In the genomic region with DNA sequence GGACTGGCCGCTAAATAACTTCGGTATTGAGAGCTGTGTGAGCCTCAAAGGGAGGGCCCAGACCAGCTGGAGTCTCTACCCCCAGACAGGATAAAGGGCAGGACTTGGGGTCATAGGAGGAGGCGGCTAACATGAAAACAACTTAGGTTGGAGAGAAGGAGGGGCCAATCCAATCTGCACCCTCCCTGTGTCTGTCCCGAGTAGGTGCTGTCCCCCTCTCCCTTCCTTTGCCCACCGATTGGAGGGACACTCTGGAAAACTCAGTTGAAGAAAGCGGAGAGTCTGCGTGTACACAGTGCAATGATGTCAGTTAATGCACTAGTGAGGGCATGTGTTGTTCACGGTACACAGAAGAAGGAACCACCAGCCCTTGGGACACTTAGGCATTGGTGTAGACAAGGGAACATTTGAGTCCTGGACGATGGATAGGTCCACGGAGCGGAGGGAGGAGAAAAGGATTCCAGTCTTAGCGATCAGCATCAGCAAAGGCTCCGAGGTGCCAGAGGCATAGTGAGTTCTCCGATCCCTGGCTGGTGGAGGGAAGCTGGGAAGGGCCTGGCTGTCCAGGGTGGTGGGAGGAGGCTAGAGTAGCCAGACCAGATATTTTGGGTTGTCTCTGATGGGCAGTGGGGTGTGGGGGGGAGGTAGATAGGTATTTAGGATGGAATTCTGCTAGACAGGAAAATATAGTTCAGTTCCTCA, we compare ENCODE assay signal across 7 cellular contexts. TPM values are rescaled to one million over a fixed set of nuclear protein-coding genes. Genes with fewer than 3 reads are reported as not detected.
DNase-seq lines count a peak whose midpoint lies in the region; ATAC-seq and TF ChIP-seq lines count a peak whose summit lies in the region.

No MANE protein-coding gene starts in this region.

- H3K23me2 ChIP-seq in H9 (ENCODE audit: insufficient read length, low read depth, low read length, poor library complexity, severe bottlenecking) = peaks cover 16% of the 10 kb centered on the region

- H4K91ac ChIP-seq in H9 (ENCODE audit: insufficient read length, low read depth, low read length) = no peak overlapping the region

- H3K4me1 Mint-ChIP-seq in H9 = peaks cover 35 to 53% of the 10 kb centered on the region in 2 experiments
- H3K4me1 Mint-ChIP-seq in activated CD4-positive, alpha-beta memory T cell treated with anti-CD3 and anti-CD28 coated beads, Interleukin-2, amount 10 ng/mL, durations not matched to agents 7 days and 5 days = peaks cover 58% of the 10 kb centered on the region
- peaks cover 35 to 49% of the 10 kb centered on the region in 2 donors for H3K4me1 Mint-ChIP-seq in stimulated activated naive B cell treated with anti-CD40 and anti-IgM and Interleukin-4, amounts not matched to agents 10 μg/mL and 1 μg/mL and 100 μg/mL, for 72 hours

- H2BK5ac ChIP-seq in H9 (ENCODE audit: insufficient read length, low read length) = no peak overlapping the region

- H3K27me3 ChIP-seq in H9 (ENCODE audit: insufficient read depth, low read length) = peaks cover 63% of the 10 kb centered on the region
- H3K27me3 ChIP-seq in right cardiac atrium (ENCODE audit: control insufficient read depth, insufficient read depth) = no peaks in the 10 kb centered on the region

- no peak for TF ChIP-seq CTCF in H9 (conservative IDR thresholded peaks at IDR 0.05)

- no peak overlapping the region for H2BK120ac ChIP-seq in H9 (ENCODE audit: low read depth, low read length, poor library complexity, severe bottlenecking)

- no peak overlapping the region for H3K23ac ChIP-seq in H9 (ENCODE audit: insufficient read length, low read depth, low read length)

- H2BK15ac ChIP-seq in H9 (ENCODE audit: low read depth, low read length) = no peak overlapping the region

- H3K14ac ChIP-seq in H9 (ENCODE audit: insufficient read depth, low read length) = no peak overlapping the region

- H3T11ph ChIP-seq in H9 (ENCODE audit: low read length) = no peak overlapping the region

- POLR2A ChIA-PET in activated CD4-positive, alpha-beta memory T cell treated with anti-CD3 and anti-CD28 coated beads, Interleukin-2, amount 10 ng/mL, durations not matched to agents 7 days and 5 days (lab: Charles Lee) = interaction anchor here (0.7 to 13.2 kb wide), 5 partner anchors 8 to 187 kb away, joined by 3 to 204 read pairs (median 5); a partner anchor contains a TSS

- no peak overlapping the region for H2AK5ac ChIP-seq in H9 (ENCODE audit: insufficient read length, low read length)

- no peak for DNase-seq in H9
- no peak for DNase-seq in activated CD4-positive, alpha-beta memory T cell treated with anti-CD3 and anti-CD28 coated beads, Interleukin-2, amount 10 ng/mL, durations not matched to agents 7 days and 5 days
- DNase-seq in right cardiac atrium = peak in 2 of 3 donors; percentile 38 to 44
- DNase-seq in stimulated activated naive B cell treated with anti-CD40 and anti-IgM and Interleukin-4, amounts not matched to agents 10 μg/mL and 1 μg/mL and 100 μg/mL, for 72 hours = no peak
- DNase-seq in NCI-H1048 (lab: John Stamatoyannopoulos, UW) = no peak
- no peak for DNase-seq in RKO (ENCODE audit: low spot score)

- ATAC-seq in right cardiac atrium = peak in 1 of 2 donors; percentile 19
- ATAC-seq in stimulated activated naive B cell treated with anti-CD40 and anti-IgM and Interleukin-4, amounts not matched to agents 10 μg/mL and 1 μg/mL and 100 μg/mL, for 72 hours (replicated peaks) = peak; percentile 13 to 17
- ATAC-seq in HG03342 (IDR thresholded peaks at IDR 0.05; ENCODE audit: unreplicated experiment) = no peak

- H3K4me1 ChIP-seq in H9 (ENCODE audit: insufficient read depth, low read length) = peaks cover 5% of the 10 kb centered on the region; the same call in 1 of the 2 replicates
- H3K4me1 ChIP-seq in right cardiac atrium (ENCODE audit: control insufficient read depth, insufficient read depth, low read length) = peaks cover 2% of the 10 kb centered on the region

- H3K36me3 Mint-ChIP-seq in H9 (ENCODE audit: insufficient read depth in 1 of 3, low read depth in 3 of 3) = peaks cover 0 to 2% (median 0%) of the 10 kb centered on the region in 3 experiments; a peak in 1 of 7 replicates
- peaks cover 41% of the 10 kb centered on the region for H3K36me3 Mint-ChIP-seq in activated CD4-positive, alpha-beta memory T cell treated with anti-CD3 and anti-CD28 coated beads, Interleukin-2, amount 10 ng/mL, durations not matched to agents 7 days and 5 days (ENCODE audit: low read depth)
- H3K36me3 Mint-ChIP-seq in stimulated activated naive B cell treated with anti-CD40 and anti-IgM and Interleukin-4, amounts not matched to agents 10 μg/mL and 1 μg/mL and 100 μg/mL, for 72 hours = no peaks in the 10 kb centered on the region

- H3K4ac ChIP-seq in H9 (ENCODE audit: low read depth, low read length) = no peak overlapping the region

- H3K9me3 ChIP-seq in H9 (ENCODE audit: control insufficient read depth, low read depth, low read length) (no peaks in the 10 kb centered on the region), right cardiac atrium (ENCODE audit: control insufficient read depth, low read length) (no peaks in the 10 kb centered on the region)

- H3K27ac ChIP-seq in H9 (ENCODE audit: insufficient read length, low read depth, low read length) = no peak overlapping the region
- peak overlapping the region; percentile 90 for H3K27ac ChIP-seq in right cardiac atrium (ENCODE audit: low read length)

- H4K8ac ChIP-seq in H9 (replicated peaks; ENCODE audit: insufficient read length, low read depth, low read length) = no peak overlapping the region

- H2AFZ ChIP-seq in H9 (ENCODE audit: low read length) = no peak overlapping the region

- H3K9me3 Mint-ChIP-seq in H9 = peaks cover 0 to 3% of the 10 kb centered on the region in 2 experiments; a peak in 1 of 5 replicates
- no peaks in the 10 kb centered on the region for H3K9me3 Mint-ChIP-seq in activated CD4-positive, alpha-beta memory T cell treated with anti-CD3 and anti-CD28 coated beads, Interleukin-2, amount 10 ng/mL, durations not matched to agents 7 days and 5 days
- H3K9me3 Mint-ChIP-seq in stimulated activated naive B cell treated with anti-CD40 and anti-IgM and Interleukin-4, amounts not matched to agents 10 μg/mL and 1 μg/mL and 100 μg/mL, for 72 hours = no peaks in the 10 kb centered on the region

- H2BK20ac ChIP-seq in H9 (ENCODE audit: low read depth, low read length, poor library complexity, severe bottlenecking) = no peak overlapping the region

- no peak overlapping the region for H3K18ac ChIP-seq in H9 (ENCODE audit: insufficient read length, low read depth, low read length)

- CTCF ChIA-PET in activated CD4-positive, alpha-beta memory T cell treated with anti-CD3 and anti-CD28 coated beads, Interleukin-2, amount 10 ng/mL, durations not matched to agents 7 days and 5 days (lab: Charles Lee) = interaction anchor here (1.0 to 2.9 kb wide), 8 partner anchors 8 to 273 kb away, joined by 3 to 16 read pairs (median 4); no protein-coding TSS in a partner anchor

- intact Hi-C loops in right cardiac atrium (cut with DNase I) = no loop called here

- no peak overlapping the region for H3K56ac ChIP-seq in H9 (ENCODE audit: insufficient read length, low read depth, low read length)

- no peaks in the 10 kb centered on the region for H3K79me2 ChIP-seq in H9 (ENCODE audit: insufficient read depth, low read length)

- no peaks in the 10 kb centered on the region for H3K79me1 ChIP-seq in H9 (ENCODE audit: insufficient read depth, low read depth, low read length, poor library complexity, severe bottlenecking)

- H4K20me1 ChIP-seq in H9 (ENCODE audit: control insufficient read depth, insufficient read depth, insufficient read length) = no peaks in the 10 kb centered on the region

- peak overlapping the region; percentile 48 for H3K4me2 ChIP-seq in H9 (ENCODE audit: insufficient read depth, insufficient read length, low read length)

- peak overlapping the region; percentile 57 for H3K4me3 ChIP-seq in right cardiac atrium (ENCODE audit: low read length)

- H3K4me3 Mint-ChIP-seq in H9 = peak overlapping the region; percentile 62 to 87
- H3K4me3 Mint-ChIP-seq in activated CD4-positive, alpha-beta memory T cell treated with anti-CD3 and anti-CD28 coated beads, Interleukin-2, amount 10 ng/mL, durations not matched to agents 7 days and 5 days = peak overlapping the region; percentile 66
- H3K4me3 Mint-ChIP-seq in stimulated activated naive B cell treated with anti-CD40 and anti-IgM and Interleukin-4, amounts not matched to agents 10 μg/mL and 1 μg/mL and 100 μg/mL, for 72 hours = peak overlapping the region; percentile 77 to 86

- peaks cover 86% of the 10 kb centered on the region for H3K27me3 Mint-ChIP-seq in H9 (ENCODE audit: low read depth)
- H3K27me3 Mint-ChIP-seq in activated CD4-positive, alpha-beta memory T cell treated with anti-CD3 and anti-CD28 coated beads, Interleukin-2, amount 10 ng/mL, durations not matched to agents 7 days and 5 days = peaks cover 41% of the 10 kb centered on the region
- H3K27me3 Mint-ChIP-seq in stimulated activated naive B cell treated with anti-CD40 and anti-IgM and Interleukin-4, amounts not matched to agents 10 μg/mL and 1 μg/mL and 100 μg/mL, for 72 hours = peaks cover 76 to 92% of the 10 kb centered on the region in 2 donors

- peak overlapping the region in 1 of 3 experiments; percentile 52; a peak in 1 of 7 replicates for H3K27ac Mint-ChIP-seq in H9
- H3K27ac Mint-ChIP-seq in activated CD4-positive, alpha-beta memory T cell treated with anti-CD3 and anti-CD28 coated beads, Interleukin-2, amount 10 ng/mL, durations not matched to agents 7 days and 5 days = peak overlapping the region; percentile 8
- H3K27ac Mint-ChIP-seq in stimulated activated naive B cell treated with anti-CD40 and anti-IgM and Interleukin-4, amounts not matched to agents 10 μg/mL and 1 μg/mL and 100 μg/mL, for 72 hours = peak overlapping the region; percentile 48

- H2BK12ac ChIP-seq in H9 (ENCODE audit: insufficient read length, low read depth, low read length) = no peak overlapping the region

- no CpG with 5 or more reads among the region's 14 CpGs for WGBS in H9 (ENCODE audit: extremely low coverage, insufficient read length, low lambda C conversion rate)
- WGBS in right cardiac atrium = 35% methylated on average over 14 of the region's 14 CpGs

- no peak overlapping the region for H3K9ac ChIP-seq in H9 (ENCODE audit: extremely low read depth, insufficient read length, low read length)

- no peak overlapping the region for H4K5ac ChIP-seq in H9 (ENCODE audit: insufficient read length, low read depth, low read length)

RNA-seq across cellular contexts. Expression of a gene that starts 0.8 kb away (rescaled TPM):
- 5.6 and 5.9 TPM in 2 replicates for total RNA-seq in H9 (2021)
- 10 to 100 TPM; 35.6 to 36.7 TPM for total RNA-seq in activated CD4-positive, alpha-beta memory T cell treated with anti-CD3 and anti-CD28 coated beads, Interleukin-2, amount 10 ng/mL, durations not matched to agents 7 days and 5 days
- total RNA-seq in right cardiac atrium = 100 to 1,000 TPM in 3 of 4 donors, 10 to 100 TPM in 1; 67.5 to 125 (median 107) TPM
- 133 TPM for polyA plus RNA-seq in right cardiac atrium

RNA-seq across cellular contexts. Expression of a gene that starts 6.6 kb away (rescaled TPM):
- total RNA-seq in H9 (2021) (1.2 and 1.5 TPM in 2 replicates), right cardiac atrium (10 to 100 TPM; 29.7 to 92.2 (median 60.3) TPM)
- total RNA-seq in activated CD4-positive, alpha-beta memory T cell treated with anti-CD3 and anti-CD28 coated beads, Interleukin-2, amount 10 ng/mL, durations not matched to agents 7 days and 5 days = 100 to 1,000 TPM; 107 to 110 TPM
- 36.6 TPM for polyA plus RNA-seq in right cardiac atrium

RNA-seq across cellular contexts. Expression of a gene that starts 11.3 kb away (rescaled TPM):
- 0.59 and 0.75 TPM in 2 replicates for total RNA-seq in H9 (2021)
- total RNA-seq in activated CD4-positive, alpha-beta memory T cell treated with anti-CD3 and anti-CD28 coated beads, Interleukin-2, amount 10 ng/mL, durations not matched to agents 7 days and 5 days = 10 to 100 TPM; 52.3 to 54.4 TPM
- total RNA-seq in right cardiac atrium = 10 to 100 TPM in 2 of 4 donors, 1 to 10 TPM in 2; 7.7 to 13.9 (median 9.9) TPM
- polyA plus RNA-seq in right cardiac atrium = 9.8 TPM

RNA-seq across cellular contexts. Expression of a gene that starts 11.4 kb away (rescaled TPM):
- total RNA-seq in H9 (2021) (1.4 and 1.7 TPM in 2 replicates), right cardiac atrium (10 to 100 TPM in 2 of 4 donors, 1 to 10 TPM in 2; 9.0 to 11.1 (median 9.8) TPM)
- 10 to 100 TPM; 96.9 to 97.3 TPM for total RNA-seq in activated CD4-positive, alpha-beta memory T cell treated with anti-CD3 and anti-CD28 coated beads, Interleukin-2, amount 10 ng/mL, durations not matched to agents 7 days and 5 days
- 8.7 TPM for polyA plus RNA-seq in right cardiac atrium

RNA-seq across cellular contexts. Expression of a gene that starts 12.7 kb away (rescaled TPM):
- total RNA-seq in H9 (2021) = 42.1 and 51.2 TPM in 2 replicates
- 10 to 100 TPM; 63.9 to 70.9 TPM for total RNA-seq in activated CD4-positive, alpha-beta memory T cell treated with anti-CD3 and anti-CD28 coated beads, Interleukin-2, amount 10 ng/mL, durations not matched to agents 7 days and 5 days
- total RNA-seq in right cardiac atrium = 10 to 100 TPM; 16.2 to 22.9 (median 17.2) TPM
- 14.8 TPM for polyA plus RNA-seq in right cardiac atrium

Comparison
In these comparisons a context has a peak if more than half of its experiments do, and no peak if none do; other contexts are left out.
1. DNase-seq: peak in right cardiac atrium (2 of 3); none in H9 (single experiment), activated CD4-positive, alpha-beta memory T cell treated with anti-CD3 and anti-CD28 coated beads, Interleukin-2, amount 10 ng/mL, durations not matched to agents 7 days and 5 days (single experiment), stimulated activated naive B cell treated with anti-CD40 and anti-IgM and Interleukin-4, amounts not matched to agents 10 μg/mL and 1 μg/mL and 100 μg/mL, for 72 hours (single experiment), NCI-H1048 (single experiment) and RKO (single experiment).
2. RNA of a gene that starts 6.6 kb away (total RNA-seq): 107 to 110 TPM in activated CD4-positive, alpha-beta memory T cell treated with anti-CD3 and anti-CD28 coated beads, Interleukin-2, amount 10 ng/mL, durations not matched to agents 7 days and 5 days and 29.7 to 92.2 TPM in right cardiac atrium; 1.2 to 1.5 TPM in H9; every median in the first group is over 10 times any median in the second.
3. Peak in every context shown above with its lines, with median percentiles within 50 percentile points of each other: H3K4me3 Mint-ChIP-seq.